In genomic region chr11:3378426-3379423, GRCh38 we compare ENCODE assay signal across 8 cellular contexts. TPM values are rescaled to one million over a fixed set of nuclear protein-coding genes. Genes with fewer than 3 reads are reported as not detected.
DNase-seq lines count a peak whose midpoint lies in the region; TF ChIP-seq lines count a peak whose summit lies in the region.

Gene ZNF195 (minus strand): TSS chr11:3379146. CDS start chr11:3379040, 106 bp downstream.

- peaks cover 3% of the 10 kb centered on the region; the same call in 1 of the 2 replicates for H3K27me3 Mint-ChIP-seq in HFFc6 (ENCODE audit: insufficient read depth)
- H3K27me3 Mint-ChIP-seq in activated naive CD4-positive, alpha-beta T cell treated with anti-CD3 and anti-CD28 coated beads, Interleukin-2, amount 10 ng/mL, durations not matched to agents 7 days and 5 days: peaks cover 2% of the 10 kb centered on the region

- TF ChIP-seq CTCF in HFFc6 (IDR thresholded peaks at IDR 0.05) (no peak), NB4 (IDR thresholded peaks at IDR 0.05; ENCODE audit: low read depth, low read length) (no peak), suprapubic skin (IDR thresholded peaks at IDR 0.05) (no peak)

- H3K4me1 Mint-ChIP-seq in HFFc6 (ENCODE audit: low read depth): peaks cover 48% of the 10 kb centered on the region
- peaks cover 44% of the 10 kb centered on the region for H3K4me1 Mint-ChIP-seq in activated naive CD4-positive, alpha-beta T cell treated with anti-CD3 and anti-CD28 coated beads, Interleukin-2, amount 10 ng/mL, durations not matched to agents 7 days and 5 days

- peak within 1 kb of the TSS; percentile 97 for H3K4me3 Mint-ChIP-seq in HFFc6
- peak within 1 kb of the TSS; percentile 92 for H3K4me3 Mint-ChIP-seq in activated naive CD4-positive, alpha-beta T cell treated with anti-CD3 and anti-CD28 coated beads, Interleukin-2, amount 10 ng/mL, durations not matched to agents 7 days and 5 days

- CTCF ChIA-PET in activated naive CD4-positive, alpha-beta T cell treated with anti-CD3 and anti-CD28 coated beads, Interleukin-2, amount 10 ng/mL, durations not matched to agents 7 days and 5 days (lab: Charles Lee): interaction anchor here (1.0 to 4.0 kb wide), 3 partner anchors 17 to 31 kb away, joined by 3 to 15 read pairs (median 3); no protein-coding TSS in a partner anchor

- DNase-seq in GM04503 (ENCODE audit: low read depth) (peak; percentile 61), HFFc6 (peak; percentile 94), NB4 (ENCODE audit: low read depth) (peak; percentile 99), SK-N-MC (ENCODE audit: low read depth, low spot score) (peak; percentile 62), germinal center (ENCODE audit: low spot score) (peak; percentile 100), nucleus accumbens (lab: John Stamatoyannopoulos, UW) (peak; percentile 77 to 99 (median 97)), suprapubic skin (ENCODE audit: low spot score in 2 of 2) (peak; percentile 99)
- peak; percentile 99 for DNase-seq in activated naive CD4-positive, alpha-beta T cell treated with anti-CD3 and anti-CD28 coated beads, Interleukin-2, amount 10 ng/mL, durations not matched to agents 7 days and 5 days

- peak within 1 kb of the TSS; percentile 94 for H3K27ac Mint-ChIP-seq in HFFc6
- peak within 1 kb of the TSS; percentile 94 for H3K27ac Mint-ChIP-seq in activated naive CD4-positive, alpha-beta T cell treated with anti-CD3 and anti-CD28 coated beads, Interleukin-2, amount 10 ng/mL, durations not matched to agents 7 days and 5 days

- H3K4me3 ChIP-seq in NB4 (ENCODE audit: low read depth, low read length) (peak within 1 kb of the TSS; percentile 89), SK-N-MC (peak within 1 kb of the TSS; percentile 91), suprapubic skin (peak within 1 kb of the TSS; percentile 85)

- H3K36me3 Mint-ChIP-seq in HFFc6 (ENCODE audit: low read depth): peaks cover 50% of the 10 kb centered on the region
- peaks cover 46% of the 10 kb centered on the region for H3K36me3 Mint-ChIP-seq in activated naive CD4-positive, alpha-beta T cell treated with anti-CD3 and anti-CD28 coated beads, Interleukin-2, amount 10 ng/mL, durations not matched to agents 7 days and 5 days

- TF ChIP-seq EP300 in suprapubic skin (IDR thresholded peaks at IDR 0.05): no peak

- H3K4me1 ChIP-seq in suprapubic skin: peaks cover 42% of the 10 kb centered on the region

- H3K27me3 ChIP-seq in suprapubic skin: no peaks in the 10 kb centered on the region

- H3K9me3 ChIP-seq in SK-N-MC (ENCODE audit: low read depth, low read length) (peaks cover 42% of the 10 kb centered on the region), suprapubic skin (no peaks in the 10 kb centered on the region)

- WGBS in suprapubic skin: under 1% methylated on average over 20 of the region's 54 CpGs

- H3K36me3 ChIP-seq in SK-N-MC (ENCODE audit: insufficient read depth, low read length) (peaks cover 43% of the 10 kb centered on the region), suprapubic skin (no peaks in the 10 kb centered on the region)

- TF ChIP-seq POLR2A in NB4 (IDR thresholded peaks at IDR 0.05; ENCODE audit: extremely low read depth, insufficient read length) (peak; percentile 85), suprapubic skin (IDR thresholded peaks at IDR 0.05) (peak in 1 of 2 donors; percentile 72)

- peaks cover 24% of the 10 kb centered on the region for H3K9me3 Mint-ChIP-seq in HFFc6
- H3K9me3 Mint-ChIP-seq in activated naive CD4-positive, alpha-beta T cell treated with anti-CD3 and anti-CD28 coated beads, Interleukin-2, amount 10 ng/mL, durations not matched to agents 7 days and 5 days: peaks cover 34% of the 10 kb centered on the region

- H3K9ac ChIP-seq in SK-N-MC (ENCODE audit: insufficient read length): peak within 1 kb of the TSS; percentile 99

- H3K27ac ChIP-seq in SK-N-MC (peak within 1 kb of the TSS; percentile 84), suprapubic skin (peak within 1 kb of the TSS; percentile 74)

RNA-seq across cellular contexts. Expression of gene ZNF195, which starts in this region (rescaled TPM):
- 10 to 100 TPM; 16.9 to 22.4 (median 18.4) TPM for total RNA-seq in HFFc6 (2021; fragmentation: NEBNext Ultra II Directional; extraction: Animal tissue kit (Norgen Biotek cat#: 25700))
- total RNA-seq in suprapubic skin: 10 to 100 TPM; 14.4 to 22.4 (median 18.2) TPM

Comparison
In these comparisons a context has a peak if more than half of its experiments do, and no peak if none do; other contexts are left out.
1. Peak in every context shown above with its lines: DNase-seq, H3K4me3 ChIP-seq and H3K27ac ChIP-seq.